ENCODE assay signal across 20 cellular contexts in the genomic region with DNA sequence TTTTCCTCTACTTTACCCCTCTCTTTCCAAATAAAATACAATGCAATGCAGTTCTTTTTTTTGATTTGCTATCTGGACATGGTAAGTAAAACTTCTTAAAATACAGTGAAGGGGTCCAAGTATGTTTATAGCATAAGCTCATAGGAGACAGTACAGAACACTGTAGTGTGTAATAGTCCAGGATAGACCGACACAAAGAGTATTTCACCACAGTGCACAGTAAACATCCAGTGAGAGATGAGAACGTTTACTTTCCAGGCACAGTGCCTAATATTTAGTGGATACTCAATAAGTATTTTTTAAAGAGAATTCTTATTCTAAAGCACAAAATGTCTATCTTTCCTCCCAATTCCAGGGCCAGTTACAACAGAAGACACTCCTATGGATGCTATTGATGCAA. TPM values are rescaled to one million over a fixed set of nuclear protein-coding genes. Genes with fewer than 3 reads are reported as not detected.
DNase-seq lines count a peak whose midpoint lies in the region; ATAC-seq, FAIRE-seq and TF ChIP-seq lines count a peak whose summit lies in the region.
"Had no signal": no experiment of that assay in that cellular context is flagged by ENCODE, and none has a peak within 500 bp of the region (broad histone marks: within the 10 kb centered on the region; RNA-seq: fewer than 3 reads in every experiment).

No MANE protein-coding gene starts in this region.

- H3K36me3 ChIP-seq in liver (ENCODE audit: control insufficient read depth in 4 of 4, insufficient read depth in 3 of 4, low read depth in 1 of 4, low read length in 3 of 4): peaks cover 2 to 33% (median 25%) of the 10 kb centered on the region in 4 donors
- peaks cover 13 to 81% of the 10 kb centered on the region in 2 experiments for H3K36me3 ChIP-seq in HepG2 (replicated peaks in 1 of 2; ENCODE audit: control insufficient read depth in 1 of 2, insufficient read depth in 2 of 2, low read length in 2 of 2)

- no peaks in the 10 kb centered on the region for H4K20me1 ChIP-seq in HepG2 (ENCODE audit: insufficient read depth, low read length)
- H4K20me1 ChIP-seq: BLaER1 had no signal

- ATAC-seq in HepG2: no peak
- peak; percentile 87 for ATAC-seq in left lobe of liver
- ATAC-seq in HG03159 (IDR thresholded peaks at IDR 0.05; ENCODE audit: unreplicated experiment): no peak
- ATAC-seq: CD8-positive, alpha-beta T cell; GM12878; GM23338; HCT116 had no signal

- no peak overlapping the region for H2AFZ ChIP-seq in HepG2 (ENCODE audit: low read length)
- H2AFZ ChIP-seq: GM23338 had no signal

- H3K9me3 ChIP-seq in liver (ENCODE audit: control insufficient read depth in 4 of 4, low read length in 3 of 4) (no peaks in the 10 kb centered on the region), HepG2 (ENCODE audit: low read length) (no peaks in the 10 kb centered on the region)
- H3K9me3 ChIP-seq: BLaER1 had no signal

- H3K4me2 ChIP-seq in HepG2 (ENCODE audit: low read depth, low read length): no peak overlapping the region
- H3K4me2 ChIP-seq: GM23338 had no signal

- no peak overlapping the region for H3K4me3 ChIP-seq in liver (ENCODE audit: low read depth in 1 of 3, low read length in 3 of 3)
- no peak overlapping the region for H3K4me3 ChIP-seq in HepG2 (replicated peaks in 1 of 3; ENCODE audit: insufficient read depth in 1 of 3, low read depth in 2 of 3, low read length in 3 of 3)
- H3K4me3 ChIP-seq: BLaER1, GM12878, GM23338 had no signal

- CTCF ChIA-PET in HepG2 (lab: Yijun Ruan, JAX; ENCODE audit: low intra/inter-chr PET ratio, low total read pairs): interaction anchor here (4.8 kb wide), 1 partner anchor 167 kb away, joined by 44 read pairs; no protein-coding TSS in a partner anchor

- TF ChIP-seq RAD21 in liver (IDR thresholded peaks at IDR 0.05) (peak in 1 of 2 donors; percentile 33), HepG2 (CRISPR knock-in tag; IDR thresholded peaks at IDR 0.05) (no peak)

- WGBS in liver: 39% methylated on average over 2 of the region's 2 CpGs
- 62% methylated on average over 2 of the region's 2 CpGs for WGBS in HepG2 (ENCODE audit: low lambda C conversion rate)

- H3K79me2 ChIP-seq in HepG2 (ENCODE audit: insufficient read depth, low read length): no peaks in the 10 kb centered on the region

- in situ Hi-C loops in HepG2 (cut with HindIII; ENCODE audit: extremely low pct_ligation_motif_present, low pct_unique_long_range_greater_than_20kb): loop anchor here (5.0 kb wide), 1 partner anchor 165 kb away; no protein-coding TSS in a partner anchor

- no peak for DNase-seq in HepG2 (ENCODE audit: low spot score)
- DNase-seq in left lobe of liver (ENCODE audit: low spot score): no peak
- DNase-seq in NCI-H1048 (lab: John Stamatoyannopoulos, UW): no peak
- DNase-seq: CD4-positive, CD25-positive, alpha-beta regulatory T cell; CD8-positive, alpha-beta T cell; DMS 273 treated with DMSO at 0.1 percent for 48 hours; DMS79; EL; H9 had no signal

- H3K27ac ChIP-seq in liver (ENCODE audit: low read depth in 1 of 2, low read length in 2 of 2): peak overlapping the region; percentile 23 to 32
- no peak overlapping the region for H3K27ac ChIP-seq in HepG2 (ENCODE audit: extremely low read length, insufficient read depth, low read length)
- H3K27ac ChIP-seq in VCaP: peak overlapping the region; percentile 43
- H3K27ac ChIP-seq: BLaER1, C4-2B had no signal

- no peak overlapping the region for H3K9ac ChIP-seq in liver (ENCODE audit: low read depth in 1 of 2, low read length in 2 of 2)
- H3K9ac ChIP-seq in HepG2 (ENCODE audit: insufficient read depth, low read depth, low read length): no peak overlapping the region

- no peak for TF ChIP-seq POLR2A in HepG2 (IDR thresholded peaks at IDR 0.05; ENCODE audit: insufficient read depth in 1 of 2, low read depth in 2 of 2, low read length in 2 of 2)

- H3K27me3 ChIP-seq in liver (ENCODE audit: control insufficient read depth in 4 of 4, insufficient read depth in 4 of 4, low read length in 3 of 4): no peaks in the 10 kb centered on the region
- H3K27me3 ChIP-seq in HepG2 (ENCODE audit: control insufficient read depth in 1 of 2, insufficient read depth in 2 of 2, low read length in 2 of 2): no peaks in the 10 kb centered on the region
- H3K27me3 ChIP-seq: BLaER1 had no signal

- peaks cover 0 to 23% (median 15%) of the 10 kb centered on the region in 4 donors for H3K4me1 ChIP-seq in liver (ENCODE audit: control insufficient read depth in 4 of 4, insufficient read depth in 4 of 4, low read length in 3 of 4)
- no peaks in the 10 kb centered on the region for H3K4me1 ChIP-seq in HepG2 (ENCODE audit: insufficient read depth, low read length)

- no peak for FAIRE-seq in HepG2 (lab: Jason Lieb, UNC)
- FAIRE-seq: A204.1, D721Med, GM12878, GM19239 had no signal

- TF ChIP-seq EP300 in HepG2 (IDR thresholded peaks at IDR 0.05; ENCODE audit: low read depth in 2 of 2, low read length in 2 of 2): no peak
- TF ChIP-seq EP300 in HepG2 (CRISPR knock-in tag; IDR thresholded peaks at IDR 0.05; ENCODE audit: borderline replicate concordance): no peak

- intact Hi-C loops in HepG2 (cut with micrococcal nuclease; ENCODE audit: unreplicated experiment): no loop called here

- no peak for TF ChIP-seq CTCF in liver (IDR thresholded peaks at IDR 0.05; ENCODE audit: low read depth, low read length, missing input control)
- no peak for TF ChIP-seq CTCF in HepG2 (CRISPR knock-in tag; IDR thresholded peaks at IDR 0.05)
- no peak for TF ChIP-seq CTCF in VCaP (conservative IDR thresholded peaks at IDR 0.05)

- POLR2A ChIA-PET in HepG2 (lab: Yijun Ruan, JAX): no interaction called here

- BruUV-seq in HepG2 (replicated peaks; lab: Mats Ljungman, UMichigan): no TSS peak

TF ChIP-seq in liver, 16 proteins besides CTCF, POLR2A, EP300 and RAD21 (continues in another document):
- TF ChIP-seq HNF4A (conservative IDR thresholded peaks at IDR 0.05) (peak; percentile 32 to 57), RXRA (IDR thresholded peaks at IDR 0.05) (peak in 1 of 2 donors; percentile 24), TAF1 (conservative IDR thresholded peaks at IDR 0.05) (no peak), FOXA1 (IDR thresholded peaks at IDR 0.05) (peak; percentile 32)

TF ChIP-seq in HepG2, 621 proteins besides CTCF, POLR2A, EP300 and RAD21:
- TF ChIP-seq ZNF780A (CRISPR knock-in tag; IDR thresholded peaks at IDR 0.05) (no peak), ZNF747 (CRISPR knock-in tag; IDR thresholded peaks at IDR 0.05; ENCODE audit: borderline replicate concordance) (no peak)

RNA-seq across cellular contexts. Expression of gene MIA3, which starts 14.9 kb away (rescaled TPM):
- total RNA-seq in liver (10 to 100 TPM; 20.8 to 69.4 TPM), HepG2 (2016; rRNA removed; fragmentation: Illumina TruSeq; extraction: Trizol) (27.4 and 48.7 TPM in 2 replicates), left lobe of liver (89.7 TPM)
- polyA plus RNA-seq in liver (10 to 100 TPM; 30.9 to 33.4 TPM), HepG2 (2011; rRNA removed) (45.2 and 45.6 TPM in 2 replicates)
- 3.2 and 3.7 TPM in 2 replicates for total RNA-seq in HepG2 (2016; cell fraction: cytosol; rRNA removed; fragmentation: Illumina TruSeq; extraction: Trizol; ENCODE audit: low read depth)
- total RNA-seq in HepG2 (2016; cell fraction: insoluble cytoplasmic fraction; rRNA removed; fragmentation: Illumina TruSeq; extraction: Trizol): 27.7 and 51.2 TPM in 2 replicates
- 7.2 and 9.4 TPM in 2 replicates for total RNA-seq in HepG2 (2016; cell fraction: membrane; rRNA removed; fragmentation: Illumina TruSeq; extraction: Trizol)
- 73.6 and 82.8 TPM in 2 replicates for total RNA-seq in HepG2 (2016; cell fraction: nucleus; rRNA removed; fragmentation: Illumina TruSeq; extraction: Trizol)
- polyA plus RNA-seq in HepG2 (2011; cell fraction: cytosol; rRNA removed): 34.4 and 35.7 TPM in 2 replicates
- 125 and 161 TPM in 2 replicates for polyA plus RNA-seq in HepG2 (2011; cell fraction: nucleus; rRNA removed)
- polyA plus RNA-seq in HepG2 (2012): 25.2 and 38.0 TPM in 2 replicates
- 2.4 and 3.6 TPM in 2 replicates for polyA plus RNA-seq in HepG2 (2016; cell fraction: cytosol; fragmentation: Illumina TruSeq; extraction: Trizol; ENCODE audit: low read depth)
- 14.1 and 14.8 TPM in 2 replicates for polyA plus RNA-seq in HepG2 (2016; cell fraction: insoluble cytoplasmic fraction; fragmentation: Illumina TruSeq; extraction: Trizol; ENCODE audit: low read depth)
- polyA plus RNA-seq in HepG2 (2016; cell fraction: membrane; fragmentation: Illumina TruSeq; extraction: Trizol; ENCODE audit: low read depth): 3.1 and 5.5 TPM in 2 replicates
- 108 and 114 TPM in 2 replicates for polyA plus RNA-seq in HepG2 (2016; cell fraction: nucleus; fragmentation: Illumina TruSeq; extraction: Trizol; ENCODE audit: insufficient read depth, low read depth)
- polyA minus RNA-seq in HepG2 (2011; rRNA and poly(A)+ RNA removed; ENCODE audit: low replicate concordance): 42.0 and 48.4 TPM in 2 replicates
- polyA minus RNA-seq in HepG2 (2011; cell fraction: cytosol; rRNA and poly(A)+ RNA removed): 19.9 and 24.8 TPM in 2 replicates
- polyA minus RNA-seq in HepG2 (2011; cell fraction: nucleus; rRNA and poly(A)+ RNA removed): 67.5 and 74.8 TPM in 2 replicates

RNA-seq across cellular contexts. Expression of gene TAF1A, which starts 43.0 kb away (rescaled TPM):
- total RNA-seq in liver (1 to 10 TPM; 4.2 to 5.2 TPM), HepG2 (2016; rRNA removed; fragmentation: Illumina TruSeq; extraction: Trizol) (10.7 and 15.9 TPM in 2 replicates), left lobe of liver (2.2 TPM)
- polyA plus RNA-seq in liver (1 to 10 TPM; 1.1 to 1.6 TPM), HepG2 (2011; rRNA removed) (3.0 and 3.3 TPM in 2 replicates)
- 3.6 and 4.1 TPM in 2 replicates for total RNA-seq in HepG2 (2016; cell fraction: cytosol; rRNA removed; fragmentation: Illumina TruSeq; extraction: Trizol; ENCODE audit: low read depth)
- 13.3 and 16.3 TPM in 2 replicates for total RNA-seq in HepG2 (2016; cell fraction: insoluble cytoplasmic fraction; rRNA removed; fragmentation: Illumina TruSeq; extraction: Trizol)
- 3.8 TPM in 2 replicates for total RNA-seq in HepG2 (2016; cell fraction: membrane; rRNA removed; fragmentation: Illumina TruSeq; extraction: Trizol)
- total RNA-seq in HepG2 (2016; cell fraction: nucleus; rRNA removed; fragmentation: Illumina TruSeq; extraction: Trizol): 12.9 and 14.5 TPM in 2 replicates
- polyA plus RNA-seq in HepG2 (2011; cell fraction: cytosol; rRNA removed): 1.1 and 2.3 TPM in 2 replicates
- polyA plus RNA-seq in HepG2 (2011; cell fraction: nucleus; rRNA removed): 8.5 and 9.7 TPM in 2 replicates
- polyA plus RNA-seq in HepG2 (2012): 5.5 and 5.7 TPM in 2 replicates
- polyA plus RNA-seq in HepG2 (2016; cell fraction: cytosol; fragmentation: Illumina TruSeq; extraction: Trizol; ENCODE audit: low read depth): 0.27 and 0.28 TPM in 2 replicates
- polyA plus RNA-seq in HepG2 (2016; cell fraction: insoluble cytoplasmic fraction; fragmentation: Illumina TruSeq; extraction: Trizol; ENCODE audit: low read depth): 10.8 and 11.2 TPM in 2 replicates
- 0.96 and 1.3 TPM in 2 replicates for polyA plus RNA-seq in HepG2 (2016; cell fraction: membrane; fragmentation: Illumina TruSeq; extraction: Trizol; ENCODE audit: low read depth)
- 9.7 and 12.6 TPM in 2 replicates for polyA plus RNA-seq in HepG2 (2016; cell fraction: nucleus; fragmentation: Illumina TruSeq; extraction: Trizol; ENCODE audit: insufficient read depth, low read depth)
- polyA minus RNA-seq in HepG2 (2011; rRNA and poly(A)+ RNA removed; ENCODE audit: low replicate concordance): 1.6 and 1.8 TPM in 2 replicates
- 1.3 and 2.9 TPM in 2 replicates for polyA minus RNA-seq in HepG2 (2011; cell fraction: cytosol; rRNA and poly(A)+ RNA removed)
- polyA minus RNA-seq in HepG2 (2011; cell fraction: nucleus; rRNA and poly(A)+ RNA removed): 22.5 and 27.8 TPM in 2 replicates
